17 cellular contexts compared by ENCODE assay signal in genomic region chr2:72982781-72983499, GRCh38.
DNase-seq lines count a peak whose midpoint lies in the region; ATAC-seq and TF ChIP-seq lines count a peak whose summit lies in the region.
"Had no signal": no experiment of that assay in that cellular context is flagged by ENCODE, and none has a peak within 500 bp of the region (broad histone marks: within the 10 kb centered on the region; RNA-seq: fewer than 3 reads in every experiment).

No MANE protein-coding gene starts in this region.

- no peaks in the 10 kb centered on the region for H3K27me3 Mint-ChIP-seq in effector memory CD8-positive, alpha-beta T cell
- no peaks in the 10 kb centered on the region for H3K27me3 Mint-ChIP-seq in natural killer cell treated with Interleukin-12 subunit alpha and Interleukin-12 subunit beta and Interleukin-15 and Interleukin-18, amount 100 ng/mL, for 72 hours

- H3K4me3 ChIP-seq in left ventricle myocardium inferior (no peak overlapping the region), spleen (no peak overlapping the region)
- H3K4me3 ChIP-seq: A549, PC-9 had no signal

- WGBS in spleen, 5 donors = 83 to 87% (median 86%) methylated on average over 11 of the region's 11 CpGs

- H3K36me3 ChIP-seq in left ventricle myocardium inferior = peaks cover 6% of the 10 kb centered on the region
- H3K36me3 ChIP-seq in spleen = peaks cover 0 to 61% (median 14%) of the 10 kb centered on the region in 6 donors

- no peaks in the 10 kb centered on the region for H3K9me3 Mint-ChIP-seq in effector memory CD8-positive, alpha-beta T cell
- H3K9me3 Mint-ChIP-seq in natural killer cell treated with Interleukin-12 subunit alpha and Interleukin-12 subunit beta and Interleukin-15 and Interleukin-18, amount 100 ng/mL, for 72 hours = no peaks in the 10 kb centered on the region
- H3K9me3 Mint-ChIP-seq: CD14-positive monocyte had no signal

- DNase-seq in left ventricle myocardium inferior (no peak), cardiac septum (ENCODE audit: low spot score) (no peak), spleen (peak; percentile 44), NCI-H510A (lab: John Stamatoyannopoulos, UW) (no peak)
- DNase-seq in effector memory CD8-positive, alpha-beta T cell = no peak
- DNase-seq in natural killer cell treated with Interleukin-12 subunit alpha and Interleukin-12 subunit beta and Interleukin-15 and Interleukin-18, amount 100 ng/mL, for 72 hours (ENCODE audit: low spot score) = no peak
- DNase-seq: DMS 273 treated with DMSO at 0.1 percent for 48 hours, GF-D8, GOT3, NCI-H1092, NCI-H524, PC-9 had no signal

- H3K9me3 ChIP-seq in left ventricle myocardium inferior (replicated peaks) (no peaks in the 10 kb centered on the region), spleen (no peaks in the 10 kb centered on the region)
- H3K9me3 ChIP-seq: A549 had no signal

- intact Hi-C loops in left ventricle myocardium inferior (cut with micrococcal nuclease) (no loop called here), cardiac septum (cut with DNase I) (no loop called here), spleen (cut with DNase I; ENCODE audit: low total_unique reads) (no loop called here)

- H3K4me3 Mint-ChIP-seq in effector memory CD8-positive, alpha-beta T cell = no peak overlapping the region
- H3K4me3 Mint-ChIP-seq in natural killer cell treated with Interleukin-12 subunit alpha and Interleukin-12 subunit beta and Interleukin-15 and Interleukin-18, amount 100 ng/mL, for 72 hours = no peak overlapping the region

- no peak for ATAC-seq in effector memory CD8-positive, alpha-beta T cell (replicated peaks)
- peak; percentile 14 to 17 for ATAC-seq in natural killer cell treated with Interleukin-12 subunit alpha and Interleukin-12 subunit beta and Interleukin-15 and Interleukin-18, amount 100 ng/mL, for 72 hours
- no peak for ATAC-seq in HG02870 (IDR thresholded peaks at IDR 0.05; ENCODE audit: unreplicated experiment)
- no peak for ATAC-seq in GM19035 (IDR thresholded peaks at IDR 0.05; ENCODE audit: unreplicated experiment)

- H3K4me1 Mint-ChIP-seq in effector memory CD8-positive, alpha-beta T cell (ENCODE audit: low read depth in 2 of 2) = no peaks in the 10 kb centered on the region
- peaks cover 0 to 5% of the 10 kb centered on the region in 2 donors for H3K4me1 Mint-ChIP-seq in natural killer cell treated with Interleukin-12 subunit alpha and Interleukin-12 subunit beta and Interleukin-15 and Interleukin-18, amount 100 ng/mL, for 72 hours (ENCODE audit: low read depth in 2 of 2)

- peak overlapping the region; percentile 11 to 32 for H3K27ac Mint-ChIP-seq in effector memory CD8-positive, alpha-beta T cell
- no peak overlapping the region for H3K27ac Mint-ChIP-seq in natural killer cell treated with Interleukin-12 subunit alpha and Interleukin-12 subunit beta and Interleukin-15 and Interleukin-18, amount 100 ng/mL, for 72 hours

- TF ChIP-seq POLR2A in spleen (IDR thresholded peaks at IDR 0.05) = no peak

- peaks cover 8% of the 10 kb centered on the region for H3K36me3 Mint-ChIP-seq in effector memory CD8-positive, alpha-beta T cell (ENCODE audit: insufficient read depth)
- no peaks in the 10 kb centered on the region for H3K36me3 Mint-ChIP-seq in natural killer cell treated with Interleukin-12 subunit alpha and Interleukin-12 subunit beta and Interleukin-15 and Interleukin-18, amount 100 ng/mL, for 72 hours

- no peaks in the 10 kb centered on the region for H3K27me3 ChIP-seq in left ventricle myocardium inferior (ENCODE audit: low read depth)
- H3K27me3 ChIP-seq in spleen (replicated peaks in 1 of 7) = no peaks in the 10 kb centered on the region

- H3K4me1 ChIP-seq in left ventricle myocardium inferior = peaks cover 76% of the 10 kb centered on the region
- H3K4me1 ChIP-seq in spleen = peaks cover 0 to 24% (median 9%) of the 10 kb centered on the region in 6 donors

- H3K27ac ChIP-seq in left ventricle myocardium inferior (replicated peaks) = peak overlapping the region; percentile 93
- no peak overlapping the region for H3K27ac ChIP-seq in spleen
- H3K27ac ChIP-seq: A549, KMS-11, PC-9 had no signal

- TF ChIP-seq CTCF in left ventricle myocardium inferior (IDR thresholded peaks at IDR 0.05; ENCODE audit: borderline replicate concordance) (no peak), spleen (IDR thresholded peaks at IDR 0.05 in 8 of 11, conservative IDR thresholded peaks at IDR 0.05 in 3 of 11) (no peak)

Comparison
In these comparisons a context has a peak if more than half of its experiments do, and no peak if none do; other contexts are left out.
1. ATAC-seq: peak in natural killer cell treated with Interleukin-12 subunit alpha and Interleukin-12 subunit beta and Interleukin-15 and Interleukin-18, amount 100 ng/mL, for 72 hours (2 of 2); none in effector memory CD8-positive, alpha-beta T cell (single experiment), HG02870 (single experiment) and GM19035 (single experiment).
2. H3K27ac Mint-ChIP-seq: peak in effector memory CD8-positive, alpha-beta T cell (2 of 2); none in natural killer cell treated with Interleukin-12 subunit alpha and Interleukin-12 subunit beta and Interleukin-15 and Interleukin-18, amount 100 ng/mL, for 72 hours (0 of 2).